Comparison of ENCODE assay signal across 37 cellular contexts in genomic region chr5:167285591-167285990, GRCh38.
"Had no signal": no experiment of that assay in that cellular context is flagged by ENCODE, and none has a peak within 500 bp of the region (broad histone marks: within the 10 kb centered on the region; RNA-seq: fewer than 3 reads in every experiment).

No MANE protein-coding gene starts in this region.

- H3K27ac ChIP-seq: brain microvascular endothelial cell, Peyer's patch, RWPE1, WERI-Rb-1 had no signal

- H3K9me3 ChIP-seq: MG63, Peyer's patch had no signal

- H3K4me3 ChIP-seq: MG63, Peyer's patch had no signal

- ATAC-seq: activated CD8-positive, alpha-beta T cell treated with anti-CD3 and anti-CD28 coated beads for 36 hours; activated T-cell treated with anti-CD3 and anti-CD28 coated beads, Interleukin-2, amount 50 U/mL, for 72 hours; activated T-helper 17 cell treated with anti-CD3 and anti-CD28 coated beads, Interleukin-2, amount 50 U/mL, for 72 hours; PC-3; Right ventricle myocardium inferior had no signal

- DNase-seq: activated CD4-positive, alpha-beta T cell treated with anti-CD3 and anti-CD28 coated beads for 1 hour; activated CD4-positive, alpha-beta T cell treated with anti-CD3 and anti-CD28 coated beads for 48 hours; activated CD4-positive, alpha-beta T cell treated with anti-CD3 and anti-CD28 coated beads, Interleukin-2, amount 50 U/mL, for 4 hours; activated CD4-positive, CD25-positive, alpha-beta regulatory T cell; activated CD8-positive, alpha-beta T cell treated with anti-CD3 and anti-CD28 coated beads for 36 hours; activated effector memory CD4-positive, alpha-beta T cell treated with anti-CD3 and anti-CD28 coated beads, Interleukin-2, amount 50 U/mL, for 16 hours; activated naive CD4-positive, alpha-beta T cell; activated naive CD4-positive, alpha-beta T cell treated with anti-CD3 and anti-CD28 coated beads, Interleukin-2, amount 50 U/mL, for 16 hours; activated naive CD8-positive, alpha-beta T cell treated with anti-CD3 and anti-CD28 coated beads for 36 hours; activated T-cell treated with anti-CD3 and anti-CD28 coated beads, Interleukin-2, amount 50 U/mL, for 1 hour; activated T-cell treated with anti-CD3 and anti-CD28 coated beads, Interleukin-2, amount 50 U/mL, for 72 hours; amniotic stem cell; aorta; brain microvascular endothelial cell; central memory CD4-positive, alpha-beta T cell; Karpas-422; KBM-7; MG63; NCI-H1048; NCI-H1105 treated with DMSO at 0.1 percent for 48 hours; NCI-H1436; NCI-H1694; NCI-H1930; NCI-H2081 treated with DMSO at 0.1 percent for 48 hours; NCI-H510A; NCI-H526; NCI-H748 treated with DMSO at 0.1 percent for 48 hours; NK-92 treated with Interleukin-12 subunit alpha and Interleukin-12 subunit beta, amount 100 ng/mL, for 24 hours; PC-3; Peyer's patch; SIG-M5; SW 1271; T1000; WERI-Rb-1 had no signal

- H3K27me3 ChIP-seq: brain microvascular endothelial cell, MG63, Peyer's patch had no signal

- H3K4me1 ChIP-seq: Peyer's patch had no signal

- H3K36me3 ChIP-seq: brain microvascular endothelial cell, MG63, Peyer's patch, WERI-Rb-1 had no signal
